Comparison of ENCODE assay signal across 3 cellular contexts in genomic region chr13:60169239-60170031, GRCh38.
TF ChIP-seq lines count a peak whose summit lies in the region.

No MANE protein-coding gene starts in this region.

TF ChIP-seq in SK-N-SH, 30 proteins besides CTCF, POLR2A, EP300 and RAD21:
- TF ChIP-seq RCOR1 (IDR thresholded peaks at IDR 0.05; ENCODE audit: low read length) (no peak), MAX (IDR thresholded peaks at IDR 0.05; ENCODE audit: low read depth) (no peak), POLR2AphosphoS5 (IDR thresholded peaks at IDR 0.05; ENCODE audit: low read depth, low read length) (no peak), GATA2 (CRISPR knock-in tag; IDR thresholded peaks at IDR 0.05) (no peak), TAF1 (IDR thresholded peaks at IDR 0.05; ENCODE audit: borderline replicate concordance, low read depth, low read length) (no peak), JUND (IDR thresholded peaks at IDR 0.05) (no peak), MEF2A (IDR thresholded peaks at IDR 0.05; ENCODE audit: borderline replicate concordance, low read depth) (no peak), ELF1 (IDR thresholded peaks at IDR 0.05) (no peak), NRF1 (IDR thresholded peaks at IDR 0.05; ENCODE audit: low read depth, low read length) (no peak), SMC3 (IDR thresholded peaks at IDR 0.05; ENCODE audit: low read depth, low read length) (no peak), TCF12 (IDR thresholded peaks at IDR 0.05) (no peak), EZH2phosphoT487 (IDR thresholded peaks at IDR 0.05; ENCODE audit: borderline replicate concordance, low read depth) (no peak)
- TF ChIP-seq, protein P1, sequence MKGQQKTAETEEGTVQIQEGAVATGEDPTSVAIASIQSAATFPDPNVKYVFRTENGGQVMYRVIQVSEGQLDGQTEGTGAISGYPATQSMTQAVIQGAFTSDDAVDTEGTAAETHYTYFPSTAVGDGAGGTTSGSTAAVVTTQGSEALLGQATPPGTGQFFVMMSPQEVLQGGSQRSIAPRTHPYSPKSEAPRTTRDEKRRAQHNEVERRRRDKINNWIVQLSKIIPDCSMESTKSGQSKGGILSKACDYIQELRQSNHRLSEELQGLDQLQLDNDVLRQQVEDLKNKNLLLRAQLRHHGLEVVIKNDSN (IDR thresholded peaks at IDR 0.05; ENCODE audit: borderline replicate concordance, low read depth) = no peak
- TF ChIP-seq, protein P2, sequence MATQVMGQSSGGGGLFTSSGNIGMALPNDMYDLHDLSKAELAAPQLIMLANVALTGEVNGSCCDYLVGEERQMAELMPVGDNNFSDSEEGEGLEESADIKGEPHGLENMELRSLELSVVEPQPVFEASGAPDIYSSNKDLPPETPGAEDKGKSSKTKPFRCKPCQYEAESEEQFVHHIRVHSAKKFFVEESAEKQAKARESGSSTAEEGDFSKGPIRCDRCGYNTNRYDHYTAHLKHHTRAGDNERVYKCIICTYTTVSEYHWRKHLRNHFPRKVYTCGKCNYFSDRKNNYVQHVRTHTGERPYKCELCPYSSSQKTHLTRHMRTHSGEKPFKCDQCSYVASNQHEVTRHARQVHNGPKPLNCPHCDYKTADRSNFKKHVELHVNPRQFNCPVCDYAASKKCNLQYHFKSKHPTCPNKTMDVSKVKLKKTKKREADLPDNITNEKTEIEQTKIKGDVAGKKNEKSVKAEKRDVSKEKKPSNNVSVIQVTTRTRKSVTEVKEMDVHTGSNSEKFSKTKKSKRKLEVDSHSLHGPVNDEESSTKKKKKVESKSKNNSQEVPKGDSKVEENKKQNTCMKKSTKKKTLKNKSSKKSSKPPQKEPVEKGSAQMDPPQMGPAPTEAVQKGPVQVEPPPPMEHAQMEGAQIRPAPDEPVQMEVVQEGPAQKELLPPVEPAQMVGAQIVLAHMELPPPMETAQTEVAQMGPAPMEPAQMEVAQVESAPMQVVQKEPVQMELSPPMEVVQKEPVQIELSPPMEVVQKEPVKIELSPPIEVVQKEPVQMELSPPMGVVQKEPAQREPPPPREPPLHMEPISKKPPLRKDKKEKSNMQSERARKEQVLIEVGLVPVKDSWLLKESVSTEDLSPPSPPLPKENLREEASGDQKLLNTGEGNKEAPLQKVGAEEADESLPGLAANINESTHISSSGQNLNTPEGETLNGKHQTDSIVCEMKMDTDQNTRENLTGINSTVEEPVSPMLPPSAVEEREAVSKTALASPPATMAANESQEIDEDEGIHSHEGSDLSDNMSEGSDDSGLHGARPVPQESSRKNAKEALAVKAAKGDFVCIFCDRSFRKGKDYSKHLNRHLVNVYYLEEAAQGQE (IDR thresholded peaks at IDR 0.05; ENCODE audit: low read depth, low read length) = no peak

TF ChIP-seq in SK-N-SH treated with all-trans-retinoic acid at 6 μM for 48 hours, 23 proteins besides CTCF, POLR2A, EP300 and RAD21:
- TF ChIP-seq ISL1 (CRISPR knock-in tag; IDR thresholded peaks at IDR 0.05) = no peak
- TF ChIP-seq ZNF565 (CRISPR knock-in tag; conservative IDR thresholded peaks at IDR 0.05; ENCODE audit: low read depth) = no peak
- TF ChIP-seq, protein P3, sequence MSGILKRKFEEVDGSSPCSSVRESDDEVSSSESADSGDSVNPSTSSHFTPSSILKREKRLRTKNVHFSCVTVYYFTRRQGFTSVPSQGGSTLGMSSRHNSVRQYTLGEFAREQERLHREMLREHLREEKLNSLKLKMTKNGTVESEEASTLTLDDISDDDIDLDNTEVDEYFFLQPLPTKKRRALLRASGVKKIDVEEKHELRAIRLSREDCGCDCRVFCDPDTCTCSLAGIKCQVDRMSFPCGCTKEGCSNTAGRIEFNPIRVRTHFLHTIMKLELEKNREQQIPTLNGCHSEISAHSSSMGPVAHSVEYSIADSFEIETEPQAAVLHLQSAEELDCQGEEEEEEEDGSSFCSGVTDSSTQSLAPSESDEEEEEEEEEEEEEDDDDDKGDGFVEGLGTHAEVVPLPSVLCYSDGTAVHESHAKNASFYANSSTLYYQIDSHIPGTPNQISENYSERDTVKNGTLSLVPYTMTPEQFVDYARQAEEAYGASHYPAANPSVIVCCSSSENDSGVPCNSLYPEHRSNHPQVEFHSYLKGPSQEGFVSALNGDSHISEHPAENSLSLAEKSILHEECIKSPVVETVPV (CRISPR knock-in tag; IDR thresholded peaks at IDR 0.05) = no peak
- TF ChIP-seq ZFP30 (CRISPR knock-in tag; IDR thresholded peaks at IDR 0.05) = no peak
- no peak for TF ChIP-seq ZNF8 (CRISPR knock-in tag; IDR thresholded peaks at IDR 0.05)
- TF ChIP-seq BACH2 (CRISPR knock-in tag; IDR thresholded peaks at IDR 0.05; ENCODE audit: borderline replicate concordance) = no peak
- TF ChIP-seq PPARA (CRISPR knock-in tag; IDR thresholded peaks at IDR 0.05; ENCODE audit: borderline replicate concordance) = no peak
- TF ChIP-seq OSR1 (CRISPR knock-in tag; IDR thresholded peaks at IDR 0.05) = no peak
- TF ChIP-seq, protein P4, sequence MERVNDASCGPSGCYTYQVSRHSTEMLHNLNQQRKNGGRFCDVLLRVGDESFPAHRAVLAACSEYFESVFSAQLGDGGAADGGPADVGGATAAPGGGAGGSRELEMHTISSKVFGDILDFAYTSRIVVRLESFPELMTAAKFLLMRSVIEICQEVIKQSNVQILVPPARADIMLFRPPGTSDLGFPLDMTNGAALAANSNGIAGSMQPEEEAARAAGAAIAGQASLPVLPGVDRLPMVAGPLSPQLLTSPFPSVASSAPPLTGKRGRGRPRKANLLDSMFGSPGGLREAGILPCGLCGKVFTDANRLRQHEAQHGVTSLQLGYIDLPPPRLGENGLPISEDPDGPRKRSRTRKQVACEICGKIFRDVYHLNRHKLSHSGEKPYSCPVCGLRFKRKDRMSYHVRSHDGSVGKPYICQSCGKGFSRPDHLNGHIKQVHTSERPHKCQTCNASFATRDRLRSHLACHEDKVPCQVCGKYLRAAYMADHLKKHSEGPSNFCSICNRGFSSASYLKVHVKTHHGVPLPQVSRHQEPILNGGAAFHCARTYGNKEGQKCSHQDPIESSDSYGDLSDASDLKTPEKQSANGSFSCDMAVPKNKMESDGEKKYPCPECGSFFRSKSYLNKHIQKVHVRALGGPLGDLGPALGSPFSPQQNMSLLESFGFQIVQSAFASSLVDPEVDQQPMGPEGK (CRISPR knock-in tag; IDR thresholded peaks at IDR 0.05; ENCODE audit: borderline replicate concordance) = no peak

TF ChIP-seq in IMR-90, 13 proteins besides CTCF, POLR2A, EP300 and RAD21:
- TF ChIP-seq BHLHE40 (IDR thresholded peaks at IDR 0.05; ENCODE audit: low read depth, low read length) (no peak), RFX5 (IDR thresholded peaks at IDR 0.05; ENCODE audit: low read depth, low read length) (no peak), RCOR1 (IDR thresholded peaks at IDR 0.05; ENCODE audit: insufficient replicate concordance, low read length) (no peak), MAZ (IDR thresholded peaks at IDR 0.05; ENCODE audit: borderline replicate concordance, low read depth, low read length) (no peak), MAFK (IDR thresholded peaks at IDR 0.05; ENCODE audit: low read depth, low read length) (no peak), NFE2L2 (IDR thresholded peaks at IDR 0.05; ENCODE audit: low read depth, low read length) (no peak), CEBPB (IDR thresholded peaks at IDR 0.05; ENCODE audit: low read depth, low read length) (no peak), MXI1 (IDR thresholded peaks at IDR 0.05; ENCODE audit: borderline replicate concordance, low read depth, low read length) (no peak), FOS (IDR thresholded peaks at IDR 0.05; ENCODE audit: low read depth, low read length) (no peak), SMC3 (IDR thresholded peaks at IDR 0.05; ENCODE audit: low read depth, low read length) (no peak), CHD1 (IDR thresholded peaks at IDR 0.05; ENCODE audit: low read depth, low read length) (no peak)
- TF ChIP-seq, protein P5, sequence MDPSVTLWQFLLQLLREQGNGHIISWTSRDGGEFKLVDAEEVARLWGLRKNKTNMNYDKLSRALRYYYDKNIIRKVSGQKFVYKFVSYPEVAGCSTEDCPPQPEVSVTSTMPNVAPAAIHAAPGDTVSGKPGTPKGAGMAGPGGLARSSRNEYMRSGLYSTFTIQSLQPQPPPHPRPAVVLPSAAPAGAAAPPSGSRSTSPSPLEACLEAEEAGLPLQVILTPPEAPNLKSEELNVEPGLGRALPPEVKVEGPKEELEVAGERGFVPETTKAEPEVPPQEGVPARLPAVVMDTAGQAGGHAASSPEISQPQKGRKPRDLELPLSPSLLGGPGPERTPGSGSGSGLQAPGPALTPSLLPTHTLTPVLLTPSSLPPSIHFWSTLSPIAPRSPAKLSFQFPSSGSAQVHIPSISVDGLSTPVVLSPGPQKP (IDR thresholded peaks at IDR 0.05; ENCODE audit: borderline replicate concordance, low read depth, low read length) = no peak
- TF ChIP-seq, protein P6, sequence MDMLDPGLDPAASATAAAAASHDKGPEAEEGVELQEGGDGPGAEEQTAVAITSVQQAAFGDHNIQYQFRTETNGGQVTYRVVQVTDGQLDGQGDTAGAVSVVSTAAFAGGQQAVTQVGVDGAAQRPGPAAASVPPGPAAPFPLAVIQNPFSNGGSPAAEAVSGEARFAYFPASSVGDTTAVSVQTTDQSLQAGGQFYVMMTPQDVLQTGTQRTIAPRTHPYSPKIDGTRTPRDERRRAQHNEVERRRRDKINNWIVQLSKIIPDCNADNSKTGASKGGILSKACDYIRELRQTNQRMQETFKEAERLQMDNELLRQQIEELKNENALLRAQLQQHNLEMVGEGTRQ (IDR thresholded peaks at IDR 0.05; ENCODE audit: low read depth, low read length) = no peak
